ENCODE assay signal across 8 cellular contexts in the genomic region with DNA sequence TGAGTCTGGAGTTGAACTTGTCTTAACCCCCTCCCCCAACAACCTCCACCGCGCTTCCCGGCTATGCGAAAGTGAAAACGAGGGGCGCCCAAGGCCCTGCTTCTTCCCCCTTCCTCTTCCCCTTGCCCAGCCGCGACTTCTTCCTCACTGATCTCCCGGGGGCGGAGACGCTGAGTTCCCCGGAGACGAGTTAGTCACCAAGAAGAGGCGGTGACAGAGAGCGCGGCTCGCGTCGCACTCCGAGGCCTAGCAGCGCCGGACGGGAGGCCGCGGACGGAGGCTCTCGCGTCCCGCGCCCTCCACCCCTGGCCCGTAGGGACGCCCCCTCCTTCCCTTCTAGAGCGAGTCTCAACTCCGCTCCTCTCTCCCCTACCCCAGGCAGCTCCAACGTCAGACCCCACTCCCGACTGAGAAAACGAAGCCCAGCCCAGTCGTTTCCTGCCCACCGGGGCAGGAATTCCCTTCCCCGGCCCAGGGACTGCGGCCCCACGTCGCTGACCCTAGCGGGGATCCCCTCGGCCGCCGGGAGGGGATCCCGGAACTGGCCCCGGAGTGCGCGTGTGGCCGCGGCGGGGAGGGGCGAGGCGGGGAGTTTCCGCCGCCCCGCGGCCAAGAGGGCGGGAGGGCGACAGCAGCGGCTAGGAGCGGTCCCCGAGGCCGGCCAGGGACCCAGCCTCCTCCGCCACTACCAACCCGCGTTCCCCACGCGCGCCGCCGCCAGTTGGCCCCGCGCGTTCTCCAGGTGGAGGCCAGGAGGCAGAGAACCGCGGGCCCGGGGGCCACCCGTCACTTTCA. TPM values are rescaled to one million over a fixed set of nuclear protein-coding genes. Genes with fewer than 3 reads are reported as not detected.
DNase-seq lines count a peak whose midpoint lies in the region; ATAC-seq, FAIRE-seq and TF ChIP-seq lines count a peak whose summit lies in the region.

No MANE protein-coding gene starts in this region.

- peaks cover 66% of the 10 kb centered on the region for H3K79me2 ChIP-seq in astrocyte (ENCODE audit: insufficient read depth, low read length)

- TF ChIP-seq EP300 in sigmoid colon (IDR thresholded peaks at IDR 0.05): no peak

- H3K27me3 ChIP-seq in astrocyte (ENCODE audit: insufficient read depth, low read length) (no peaks in the 10 kb centered on the region), sigmoid colon (no peaks in the 10 kb centered on the region)

- no peaks in the 10 kb centered on the region for H3K9me3 Mint-ChIP-seq in astrocyte (ENCODE audit: unreplicated experiment)

- H2AFZ ChIP-seq in astrocyte (ENCODE audit: low read depth, low read length): peak overlapping the region; percentile 91

- H3K27me3 Mint-ChIP-seq in astrocyte (ENCODE audit: low read depth, unreplicated experiment): no peaks in the 10 kb centered on the region

- peak overlapping the region; percentile 91 for H3K4me3 Mint-ChIP-seq in astrocyte (ENCODE audit: unreplicated experiment)

- peaks cover 7% of the 10 kb centered on the region for H3K4me1 Mint-ChIP-seq in astrocyte (ENCODE audit: low read depth, unreplicated experiment)

- H3K36me3 Mint-ChIP-seq in astrocyte (ENCODE audit: low read depth, unreplicated experiment): peaks cover 4% of the 10 kb centered on the region

- H3K27ac ChIP-seq in astrocyte (ENCODE audit: low read depth, low read length) (peak overlapping the region; percentile 94), sigmoid colon (peak overlapping the region; percentile 97 to 99 (median 98))

- peak overlapping the region; percentile 85 for H3K4me3 ChIP-seq in NB4 (ENCODE audit: low read depth, low read length)
- H3K4me3 ChIP-seq in astrocyte (ENCODE audit: insufficient read depth, low read depth, low read length): peak overlapping the region; percentile 83
- peak overlapping the region; percentile 66 to 98 (median 92) for H3K4me3 ChIP-seq in sigmoid colon

- ATAC-seq in HG02588 (IDR thresholded peaks at IDR 0.05; ENCODE audit: unreplicated experiment): peak; percentile 61

- H3K27ac Mint-ChIP-seq in astrocyte (ENCODE audit: unreplicated experiment): peak overlapping the region; percentile 92

- intact Hi-C loops in sigmoid colon (cut with DNase I): loop anchor here (1.0 to 10.0 kb wide), 4 partner anchors 109 to 529 kb away; a partner anchor contains a TSS

- in situ Hi-C loops in GM13976 (cut with MboI; ENCODE audit: low sequenced_read_pairs, unreplicated experiment): no loop called here

- H4K20me1 ChIP-seq in astrocyte (ENCODE audit: insufficient read depth, low read length): peaks cover 34% of the 10 kb centered on the region

- H3K9me3 ChIP-seq in astrocyte (ENCODE audit: insufficient read depth, low read depth, low read length) (no peaks in the 10 kb centered on the region), sigmoid colon (no peaks in the 10 kb centered on the region)

- FAIRE-seq in astrocyte (lab: Jason Lieb, UNC): no peak

- peak overlapping the region; percentile 99 for H3K9ac ChIP-seq in astrocyte (ENCODE audit: low read length)

- WGBS in sigmoid colon, 2 donors: 0 to 1% methylated on average over 81 of the region's 81 CpGs

- peaks cover 3% of the 10 kb centered on the region for H3K36me3 ChIP-seq in astrocyte (ENCODE audit: insufficient read depth, low read length)
- H3K36me3 ChIP-seq in sigmoid colon: no peaks in the 10 kb centered on the region

- H3K4me2 ChIP-seq in astrocyte (ENCODE audit: low read length): peak overlapping the region; percentile 97

- TF ChIP-seq POLR2A in NB4 (IDR thresholded peaks at IDR 0.05; ENCODE audit: extremely low read depth, insufficient read length) (peak; percentile 59), sigmoid colon (IDR thresholded peaks at IDR 0.05) (peak; percentile 49 to 53)

- TF ChIP-seq CTCF in GM13976 (IDR thresholded peaks at IDR 0.05; ENCODE audit: borderline replicate concordance, control extremely low read depth, extremely low read depth, insufficient read depth, missing control alignments) (no peak), NB4 (IDR thresholded peaks at IDR 0.05; ENCODE audit: low read depth, low read length) (no peak), astrocyte (IDR thresholded peaks at IDR 0.05; ENCODE audit: insufficient read depth, low read depth, low read length) (no peak), sigmoid colon (IDR thresholded peaks at IDR 0.05) (no peak)

- DNase-seq in GM13976 (ENCODE audit: low spot score) (peak; percentile 87), NB4 (ENCODE audit: low read depth) (peak; percentile 98), T-helper 9 cell (peak; percentile 77), astrocyte (ENCODE audit: low read depth) (peak; percentile 59), hypothalamus (lab: John Stamatoyannopoulos, UW) (peak; percentile 28 to 84 (median 62)), sigmoid colon (peak; percentile 91), NCI-H128 (lab: John Stamatoyannopoulos, UW; ENCODE audit: unreplicated experiment) (no peak)

- no peaks in the 10 kb centered on the region for H3K4me1 ChIP-seq in astrocyte (ENCODE audit: insufficient read depth, low read length)
- H3K4me1 ChIP-seq in sigmoid colon: peaks cover 0 to 13% (median 5%) of the 10 kb centered on the region in 4 donors

RNA-seq across cellular contexts. Expression of a gene that starts 1.4 kb away (rescaled TPM):
- total RNA-seq in astrocyte (36.5 and 36.9 TPM in 2 replicates), sigmoid colon (10 to 100 TPM; 18.2 to 25.2 (median 21.6) TPM)
- 10 to 100 TPM; 22.4 to 73.1 (median 31.8) TPM for polyA plus RNA-seq in sigmoid colon
